In genomic region chr1:58783090-58783992, GRCh38 we compare ENCODE assay signal across 8 cellular contexts. TPM values are rescaled to one million over a fixed set of nuclear protein-coding genes. Genes with fewer than 3 reads are reported as not detected.
DNase-seq lines count a peak whose midpoint lies in the region; FAIRE-seq and TF ChIP-seq lines count a peak whose summit lies in the region.

No MANE protein-coding gene starts in this region.

- peak overlapping the region; percentile 82 for H3K4me3 ChIP-seq in BJ (ENCODE audit: low read depth, low read length)
- peak overlapping the region; percentile 87 for H3K4me3 ChIP-seq in HL-60 (replicated peaks; ENCODE audit: insufficient read depth, low read length)
- peak overlapping the region; percentile 74 to 97 for H3K4me3 ChIP-seq in cardiac fibroblast (replicated peaks in 1 of 2; ENCODE audit: low read depth in 2 of 2, low read length in 2 of 2)

- DNase-seq in BJ (ENCODE audit: low read depth) (no peak), GM19238 (ENCODE audit: insufficient read length, low spot score) (peak; percentile 33), HL-60 (ENCODE audit: low read depth in 1 of 2, low spot score in 1 of 2) (peak; percentile 45 to 50), T follicular helper cell (ENCODE audit: low read depth) (peak; percentile 18), cardiac fibroblast (ENCODE audit: low read depth in 2 of 2) (peak; percentile 67 to 71), kidney tubule cell (ENCODE audit: low spot score) (peak; percentile 68), GM12892 (ENCODE audit: insufficient read length) (no peak)
- DNase-seq in stimulated activated CD4-positive, alpha-beta T cell treated with anti-CD3 and anti-CD28 coated beads, Interleukin-15, amount 100 ng/mL, for 24 hours = peak; percentile 63

- FAIRE-seq in GM12892 (lab: Jason Lieb, UNC) = no peak

- H3K27me3 ChIP-seq in BJ (ENCODE audit: control insufficient read depth, insufficient read depth, low read length) (no peaks in the 10 kb centered on the region), HL-60 (ENCODE audit: insufficient read depth, poor library complexity, severe bottlenecking) (peaks cover 5% of the 10 kb centered on the region)

- peak overlapping the region; percentile 83 for H3K27ac ChIP-seq in HL-60 (replicated peaks)

- TF ChIP-seq CTCF in BJ (IDR thresholded peaks at IDR 0.05; ENCODE audit: insufficient read depth, low read depth, low read length) (no peak), HL-60 (IDR thresholded peaks at IDR 0.05; ENCODE audit: insufficient read depth, low read length) (no peak), cardiac fibroblast (IDR thresholded peaks at IDR 0.05; ENCODE audit: low read depth, low read length) (no peak)

- no peak for TF ChIP-seq POLR2A in GM12892 (IDR thresholded peaks at IDR 0.05; ENCODE audit: low read depth, low read length)

- CTCF ChIA-PET in BJ (lab: Yijun Ruan, JAX) = interaction anchor here (0.6 to 1.5 kb wide), 5 partner anchors 11 to 915 kb away, joined by 3 to 6 read pairs (median 4); no protein-coding TSS in a partner anchor

- H3K36me3 ChIP-seq in BJ (ENCODE audit: control insufficient read depth, insufficient read depth, low read length) = peaks cover 5% of the 10 kb centered on the region

- POLR2A ChIA-PET in BJ (lab: Charles Lee) = interaction anchor here (0.6 to 1.0 kb wide), 5 partner anchors 19 to 916 kb away, joined by 3 to 5 read pairs (median 3); no protein-coding TSS in a partner anchor

RNA-seq across cellular contexts. Expression of gene JUN, which starts 0.5 kb away (rescaled TPM):
- 19.6 and 23.4 TPM in 2 replicates for polyA plus RNA-seq in BJ (2011; rRNA removed)
- 20.7 and 28.3 TPM in 2 replicates for polyA minus RNA-seq in BJ (2011; rRNA and poly(A)+ RNA removed)
- 5.2 TPM for polyA plus RNA-seq in GM12892 (2012; ENCODE audit: missing spikeins)

Comparison
In these comparisons a context has a peak if more than half of its experiments do, and no peak if none do; other contexts are left out.
1. DNase-seq: peak in GM19238 (single experiment), HL-60 (2 of 2), T follicular helper cell (single experiment), cardiac fibroblast (2 of 2), kidney tubule cell (single experiment) and stimulated activated CD4-positive, alpha-beta T cell treated with anti-CD3 and anti-CD28 coated beads, Interleukin-15, amount 100 ng/mL, for 24 hours (single experiment); none in BJ (single experiment) and GM12892 (single experiment).
2. Peak in every context shown above with its lines, with median percentiles within 50 percentile points of each other: H3K4me3 ChIP-seq.